Comparison of ENCODE assay signal across 21 cellular contexts in genomic region chrX:150566734-150567182, GRCh38. TPM values are rescaled to one million over a fixed set of nuclear protein-coding genes. Genes with fewer than 3 reads are reported as not detected.
A peak's percentile ranks its signal among the peaks of the same experiment; 100 is the strongest.
DNase-seq lines count a peak whose midpoint lies in the region; ATAC-seq and TF ChIP-seq lines count a peak whose summit lies in the region.
"Had no signal": no experiment of that assay in that cellular context is flagged by ENCODE, and none has a peak within 500 bp of the region (broad histone marks: within the 10 kb centered on the region; RNA-seq: fewer than 3 reads in every experiment).

No MANE protein-coding gene starts in this region.

- H3K4me3 Mint-ChIP-seq in type B pancreatic cell: peak overlapping the region; percentile 31

- H3K4me1 ChIP-seq in vagina (peaks cover 22% of the 10 kb centered on the region), lower lobe of right lung (peaks cover 25% of the 10 kb centered on the region)

- no peaks in the 10 kb centered on the region for H3K9me3 Mint-ChIP-seq in type B pancreatic cell
- H3K9me3 Mint-ChIP-seq: natural killer cell had no signal

- H3K27me3 Mint-ChIP-seq in type B pancreatic cell: no peaks in the 10 kb centered on the region

- H3K36me3 ChIP-seq in vagina (no peaks in the 10 kb centered on the region), lower lobe of right lung (no peaks in the 10 kb centered on the region)
- H3K36me3 ChIP-seq: BLaER1, stomach, upper lobe of right lung had no signal

- no peak overlapping the region for H3K27ac ChIP-seq in vagina
- no peak overlapping the region for H3K27ac ChIP-seq in lower lobe of right lung
- H3K27ac ChIP-seq: BLaER1, skin epidermis, stomach, upper lobe of right lung had no signal

- H3K9me3 ChIP-seq in vagina (no peaks in the 10 kb centered on the region), lower lobe of right lung (no peaks in the 10 kb centered on the region)
- H3K9me3 ChIP-seq: BLaER1, stomach, upper lobe of right lung had no signal

- H3K4me3 ChIP-seq in vagina (no peak overlapping the region), lower lobe of right lung (no peak overlapping the region)
- H3K4me3 ChIP-seq: BLaER1, skin epidermis, stomach, upper lobe of right lung had no signal

- peak; percentile 12 to 15 for DNase-seq in NCI-H526 (lab: John Stamatoyannopoulos, UW)
- DNase-seq in NCI-H526 treated with DMSO at 0.1 percent for 48 hours (lab: John Stamatoyannopoulos, UW): no peak
- peak; percentile 59 for DNase-seq in NCI-H2227 treated with DMSO at 0.1 percent for 48 hours (lab: John Stamatoyannopoulos, UW)
- peak; percentile 68 for DNase-seq in iPS DF 4.7 (ENCODE audit: extremely low read depth, low spot score)
- DNase-seq in type B pancreatic cell (ENCODE audit: extremely low spot score, unreplicated experiment): no peak
- no peak for DNase-seq in vagina (ENCODE audit: extremely low spot score in 2 of 2)
- no peak for DNase-seq in lower lobe of right lung
- DNase-seq in foreskin melanocyte: no peak
- DNase-seq: activated CD4-positive, CD25-positive, alpha-beta regulatory T cell treated with anti-CD3 and anti-CD28 coated beads, Interleukin-2, amount 50 U/mL, for 72 hours; activated naive CD4-positive, alpha-beta T cell treated with anti-CD3 and anti-CD28 coated beads, Interleukin-2, amount 50 U/mL, for 16 hours; activated T-cell treated with anti-CD3 and anti-CD28 coated beads, Interleukin-2, amount 50 U/mL, for 48 hours; kidney; mesenchymal stem cell; natural killer cell; NCI-H2081 treated with DMSO at 0.1 percent for 48 hours; RPMI8226; stimulated activated CD4-positive, alpha-beta T cell treated with anti-CD3 and anti-CD28 coated beads, Interleukin-4, amount 100 ng/mL, for 1 hour; stomach; upper lobe of right lung had no signal

- H3K4me1 Mint-ChIP-seq in type B pancreatic cell (ENCODE audit: unreplicated experiment): peaks cover 11% of the 10 kb centered on the region

- intact Hi-C loops in vagina (cut with DNase I) (no loop called here), lower lobe of right lung (cut with DNase I) (no loop called here)

- no peak overlapping the region for H3K27ac Mint-ChIP-seq in type B pancreatic cell
- H3K27ac Mint-ChIP-seq: natural killer cell had no signal

- H3K36me3 Mint-ChIP-seq in type B pancreatic cell: no peaks in the 10 kb centered on the region
- H3K36me3 Mint-ChIP-seq: natural killer cell had no signal

- TF ChIP-seq CTCF in type B pancreatic cell (conservative IDR thresholded peaks at IDR 0.05): no peak
- TF ChIP-seq CTCF in vagina (IDR thresholded peaks at IDR 0.05): no peak
- TF ChIP-seq CTCF in lower lobe of right lung (IDR thresholded peaks at IDR 0.05): no peak

- no peak for ATAC-seq in lower lobe of right lung
- ATAC-seq: natural killer cell, upper lobe of right lung had no signal

- no peak for TF ChIP-seq POLR2A in vagina (IDR thresholded peaks at IDR 0.05)

- H3K27me3 ChIP-seq in vagina: no peaks in the 10 kb centered on the region
- H3K27me3 ChIP-seq in lower lobe of right lung (ENCODE audit: low read depth): no peaks in the 10 kb centered on the region
- H3K27me3 ChIP-seq: BLaER1, upper lobe of right lung had no signal

RNA-seq across cellular contexts. Expression of gene MTM1, which starts 1.7 kb away (rescaled TPM):
- total RNA-seq in type B pancreatic cell (ENCODE audit: low replicate concordance): 9.8 and 11.9 TPM in 2 replicates
- total RNA-seq in vagina: 13.3 TPM
- 29.7 TPM for total RNA-seq in lower lobe of right lung

Comparison
In these comparisons a context has a peak if more than half of its experiments do, and no peak if none do; other contexts are left out.
1. DNase-seq: peak in NCI-H526 (2 of 2), NCI-H2227 treated with DMSO at 0.1 percent for 48 hours (single experiment) and iPS DF 4.7 (single experiment); none in NCI-H526 treated with DMSO at 0.1 percent for 48 hours (single experiment), type B pancreatic cell (single experiment), vagina (0 of 2), lower lobe of right lung (single experiment) and foreskin melanocyte (single experiment).